In genomic region chr11:64864135-64864472, GRCh38 we compare ENCODE assay signal across 8 cellular contexts. TPM values are rescaled to one million over a fixed set of nuclear protein-coding genes. Genes with fewer than 3 reads are reported as not detected.
DNase-seq lines count a peak whose midpoint lies in the region; ATAC-seq and TF ChIP-seq lines count a peak whose summit lies in the region.

No MANE protein-coding gene starts in this region.

- peaks cover 91% of the 10 kb centered on the region for H3K4me1 Mint-ChIP-seq in activated CD8-positive, alpha-beta T cell treated with anti-CD3 and anti-CD28 coated beads for 36 hours (ENCODE audit: low read depth)

- intact Hi-C loops in activated CD8-positive, alpha-beta T cell treated with anti-CD3 and anti-CD28 coated beads for 36 hours (cut with micrococcal nuclease) = no loop called here
- intact Hi-C loops in gastrocnemius medialis (cut with DNase I; ENCODE audit: low total_unique reads) = loop anchor here (1.0 kb wide), 1 partner anchor 14 kb away; the partner anchor contains the start of gene EHD1

- in situ Hi-C loops in gastrocnemius medialis (cut with MboI; ENCODE audit: low sequenced_read_pairs in 4 of 4) = no loop called here

- peak overlapping the region; percentile 94 for H3K27ac ChIP-seq in cardiac muscle cell
- peak overlapping the region; percentile 88 to 94 (median 93) for H3K27ac ChIP-seq in gastrocnemius medialis

- DNase-seq in GM12864 (ENCODE audit: low read depth) = no peak
- DNase-seq in activated CD8-positive, alpha-beta T cell treated with anti-CD3 and anti-CD28 coated beads for 36 hours = no peak
- DNase-seq in cardiac muscle cell (ENCODE audit: low read depth in 1 of 2, low spot score in 1 of 2) = no peak
- DNase-seq in gastrocnemius medialis = no peak
- no peak for DNase-seq in Ammon's horn (ENCODE audit: low spot score)
- no peak for DNase-seq in stimulated activated CD4-positive, alpha-beta T cell treated with anti-CD3 and anti-CD28 coated beads, Interleukin-4, amount 100 ng/mL, for 24 hours
- DNase-seq in Kasumi-1 (lab: John Stamatoyannopoulos, UW) = no peak

- H3K36me3 ChIP-seq in cardiac muscle cell = peaks cover 8% of the 10 kb centered on the region
- no peaks in the 10 kb centered on the region for H3K36me3 ChIP-seq in gastrocnemius medialis

- no peaks in the 10 kb centered on the region for H3K27me3 Mint-ChIP-seq in activated CD8-positive, alpha-beta T cell treated with anti-CD3 and anti-CD28 coated beads for 36 hours

- peak overlapping the region; percentile 28 for H3K4me3 ChIP-seq in GM12864 (ENCODE audit: low read depth, low read length)
- no peak overlapping the region for H3K4me3 ChIP-seq in cardiac muscle cell
- peak overlapping the region; percentile 7 to 30 (median 14) for H3K4me3 ChIP-seq in gastrocnemius medialis

- no peaks in the 10 kb centered on the region for H3K9me3 ChIP-seq in cardiac muscle cell (ENCODE audit: low read depth)
- no peaks in the 10 kb centered on the region for H3K9me3 ChIP-seq in gastrocnemius medialis

- H3K36me3 Mint-ChIP-seq in activated CD8-positive, alpha-beta T cell treated with anti-CD3 and anti-CD28 coated beads for 36 hours (ENCODE audit: low read depth) = peaks cover 34% of the 10 kb centered on the region

- TF ChIP-seq CTCF in GM12864 (IDR thresholded peaks at IDR 0.05; ENCODE audit: low read depth, low read length, missing control alignments) (no peak), cardiac muscle cell (IDR thresholded peaks at IDR 0.05; ENCODE audit: low read depth, low read length) (no peak), gastrocnemius medialis (IDR thresholded peaks at IDR 0.05 in 4 of 5, conservative IDR thresholded peaks at IDR 0.05 in 1 of 5) (no peak)
- TF ChIP-seq CTCF in activated CD8-positive, alpha-beta T cell treated with anti-CD3 and anti-CD28 coated beads for 36 hours (IDR thresholded peaks at IDR 0.05) = no peak

- H3K4me1 ChIP-seq in cardiac muscle cell (ENCODE audit: low read depth) (peaks cover 39% of the 10 kb centered on the region), gastrocnemius medialis (peaks cover 62 to 72% of the 10 kb centered on the region in 2 donors)

- ATAC-seq in activated CD8-positive, alpha-beta T cell treated with anti-CD3 and anti-CD28 coated beads for 36 hours = no peak
- ATAC-seq in gastrocnemius medialis (peak; percentile 13 to 25), HG03460 (IDR thresholded peaks at IDR 0.05; ENCODE audit: unreplicated experiment) (no peak)

- H3K27me3 ChIP-seq in cardiac muscle cell = no peaks in the 10 kb centered on the region
- no peaks in the 10 kb centered on the region for H3K27me3 ChIP-seq in gastrocnemius medialis

- peaks cover 11% of the 10 kb centered on the region for H3K9me3 Mint-ChIP-seq in activated CD8-positive, alpha-beta T cell treated with anti-CD3 and anti-CD28 coated beads for 36 hours

- CTCF ChIA-PET in activated CD8-positive, alpha-beta T cell treated with anti-CD3 and anti-CD28 coated beads for 36 hours (lab: Charles Lee) = interaction anchor here (1.2 to 28.9 kb wide), 4 partner anchors 11 to 250 kb away, joined by 3 to 1168 read pairs (median 160); partner anchors contain the start of genes ARL2, CDC42BPG and EHD1

- no peak for TF ChIP-seq POLR2A in gastrocnemius medialis (IDR thresholded peaks at IDR 0.05)

- POLR2A ChIA-PET in activated CD8-positive, alpha-beta T cell treated with anti-CD3 and anti-CD28 coated beads for 36 hours (lab: Charles Lee) = interaction anchor here (0.9 to 26.2 kb wide), 4 partner anchors 11 to 258 kb away, joined by 3 to 768 read pairs (median 162); partner anchors contain the start of genes CDC42BPG, EHD1, FAU and MRPL49

- H3K4me3 Mint-ChIP-seq in activated CD8-positive, alpha-beta T cell treated with anti-CD3 and anti-CD28 coated beads for 36 hours = peak overlapping the region; percentile 66

- H3K27ac Mint-ChIP-seq in activated CD8-positive, alpha-beta T cell treated with anti-CD3 and anti-CD28 coated beads for 36 hours = peak overlapping the region; percentile 95

RNA-seq across cellular contexts. Expression of gene EHD1, which starts 14.3 kb away (rescaled TPM):
- 10 to 100 TPM; 60.3 to 65.1 TPM for total RNA-seq in activated CD8-positive, alpha-beta T cell treated with anti-CD3 and anti-CD28 coated beads for 36 hours
- total RNA-seq in cardiac muscle cell (119 and 160 TPM in 2 replicates), gastrocnemius medialis (10 to 100 TPM; 24.8 to 46.2 (median 31.3) TPM)
- polyA plus RNA-seq in cardiac muscle cell = 57.4 and 70.0 TPM in 2 replicates

RNA-seq across cellular contexts. Expression of gene CDC42BPG, which starts 19.7 kb away (rescaled TPM):
- under 1 TPM; 0.31 to 0.61 TPM for total RNA-seq in activated CD8-positive, alpha-beta T cell treated with anti-CD3 and anti-CD28 coated beads for 36 hours
- total RNA-seq in cardiac muscle cell (4.6 and 10.1 TPM in 2 replicates), gastrocnemius medialis (under 1 TPM in 2 of 4 donors, not detected in 2; 0.15 to 0.19 TPM)
- polyA plus RNA-seq in cardiac muscle cell = 2.2 and 3.5 TPM in 2 replicates

RNA-seq across cellular contexts. Expression of gene ATG2A, which starts 52.9 kb away (rescaled TPM):
- 10 to 100 TPM; 17.1 to 17.5 TPM for total RNA-seq in activated CD8-positive, alpha-beta T cell treated with anti-CD3 and anti-CD28 coated beads for 36 hours
- total RNA-seq in cardiac muscle cell = 33.9 and 36.2 TPM in 2 replicates
- 8.1 and 13.3 TPM in 2 replicates for polyA plus RNA-seq in cardiac muscle cell
- 10 to 100 TPM; 10.7 to 97.5 (median 37.9) TPM for total RNA-seq in gastrocnemius medialis

RNA-seq across cellular contexts. Expression of gene MEN1, which starts 53.8 kb away (rescaled TPM):
- total RNA-seq in activated CD8-positive, alpha-beta T cell treated with anti-CD3 and anti-CD28 coated beads for 36 hours = 10 to 100 TPM; 25.8 to 29.0 TPM
- total RNA-seq in cardiac muscle cell (26.7 and 27.7 TPM in 2 replicates), gastrocnemius medialis (10 to 100 TPM in 2 of 4 donors, 1 to 10 TPM in 2; 7.4 to 12.2 (median 9.8) TPM)
- 57.5 and 62.1 TPM in 2 replicates for polyA plus RNA-seq in cardiac muscle cell

Comparison
In these comparisons a context has a peak if more than half of its experiments do, and no peak if none do; other contexts are left out.
1. ATAC-seq: peak in gastrocnemius medialis (2 of 2); none in activated CD8-positive, alpha-beta T cell treated with anti-CD3 and anti-CD28 coated beads for 36 hours (single experiment) and HG03460 (single experiment).